In genomic region chr9:134293576-134294227, GRCh38 we compare ENCODE assay signal across 9 cellular contexts. TPM values are rescaled to one million over a fixed set of nuclear protein-coding genes. Genes with fewer than 3 reads are reported as not detected.
A peak's percentile ranks its signal among the peaks of the same experiment; 100 is the strongest.
DNase-seq lines count a peak whose midpoint lies in the region; ATAC-seq and TF ChIP-seq lines count a peak whose summit lies in the region.
"Had no signal": no experiment of that assay in that cellular context is flagged by ENCODE, and none has a peak within 500 bp of the region (broad histone marks: within the 10 kb centered on the region; RNA-seq: fewer than 3 reads in every experiment).

No MANE protein-coding gene starts in this region.

- no peaks in the 10 kb centered on the region for H3K36me3 ChIP-seq in esophagus muscularis mucosa

- peak overlapping the region; percentile 33 to 50 (median 36) for H3K4me3 ChIP-seq in esophagus muscularis mucosa

- peaks cover 11 to 18% (median 16%) of the 10 kb centered on the region in 4 donors for H3K4me1 ChIP-seq in esophagus muscularis mucosa

- H3K4me3 Mint-ChIP-seq in nephron = no peak overlapping the region
- no peak overlapping the region for H3K4me3 Mint-ChIP-seq in T-helper 17 cell

- H3K9me3 ChIP-seq in esophagus muscularis mucosa (no peaks in the 10 kb centered on the region), T-helper 17 cell (ENCODE audit: control insufficient read depth, low read length, poor library complexity, severe bottlenecking) (no peaks in the 10 kb centered on the region)

- H3K27ac Mint-ChIP-seq in nephron = peak overlapping the region in 2 of 3 experiments; percentile 73 to 85
- H3K27ac Mint-ChIP-seq in T-helper 17 cell = no peak overlapping the region

- H3K9me3 Mint-ChIP-seq in nephron = no peaks in the 10 kb centered on the region

- 44% methylated on average over 20 of the region's 27 CpGs for WGBS in esophagus muscularis mucosa

- peaks cover 0 to 11% (median 0%) of the 10 kb centered on the region in 4 donors for H3K27me3 ChIP-seq in esophagus muscularis mucosa

- no peak for TF ChIP-seq POLR2A in esophagus muscularis mucosa (IDR thresholded peaks at IDR 0.05; ENCODE audit: low read depth)

- peak overlapping the region; percentile 1 to 34 (median 21) for H3K27ac ChIP-seq in esophagus muscularis mucosa (replicated peaks in 1 of 4)
- H3K27ac ChIP-seq: VCaP had no signal

- ATAC-seq in T-helper 17 cell = no peak
- ATAC-seq in HG02759 (IDR thresholded peaks at IDR 0.05; ENCODE audit: unreplicated experiment) = no peak

- peaks cover 6% of the 10 kb centered on the region for H3K4me1 Mint-ChIP-seq in nephron
- no peaks in the 10 kb centered on the region for H3K4me1 Mint-ChIP-seq in T-helper 17 cell

- H3K27me3 Mint-ChIP-seq in nephron (ENCODE audit: low read depth) (peaks cover 42% of the 10 kb centered on the region), T-helper 17 cell (peaks cover 14% of the 10 kb centered on the region)

- DNase-seq in AG08395 (ENCODE audit: low spot score) (peak; percentile 76), NCI-H748 (lab: John Stamatoyannopoulos, UW; ENCODE audit: unreplicated experiment) (peak; percentile 67), esophagus muscularis mucosa (ENCODE audit: extremely low spot score) (no peak), T-helper 17 cell (no peak), GM19240 (ENCODE audit: insufficient read length, low spot score) (no peak)
- DNase-seq in activated effector memory CD4-positive, alpha-beta T cell treated with anti-CD3 and anti-CD28 coated beads, Interleukin-2, amount 50 U/mL, for 16 hours = no peak

- TF ChIP-seq EP300 in esophagus muscularis mucosa (IDR thresholded peaks at IDR 0.05) = no peak

- no peaks in the 10 kb centered on the region for H3K36me3 Mint-ChIP-seq in nephron (ENCODE audit: low read depth)
- H3K36me3 Mint-ChIP-seq in T-helper 17 cell (ENCODE audit: low read depth) = peaks cover 2% of the 10 kb centered on the region

- intact Hi-C loops in esophagus muscularis mucosa (cut with DNase I) = no loop called here

- TF ChIP-seq CTCF in esophagus muscularis mucosa (IDR thresholded peaks at IDR 0.05) (no peak), nephron (IDR thresholded peaks at IDR 0.05; ENCODE audit: unreplicated experiment in 3 of 3) (no peak)

RNA-seq across cellular contexts. Expression of gene RXRA, which starts 32.6 kb away (rescaled TPM):
- 10 to 100 TPM; 46.4 to 81.0 (median 63.7) TPM for total RNA-seq in esophagus muscularis mucosa
- total RNA-seq in T-helper 17 cell = 10 to 100 TPM in 1 of 2 donors, 1 to 10 TPM in 1; 7.5 to 10.6 TPM

Comparison
In these comparisons a context has a peak if more than half of its experiments do, and no peak if none do; other contexts are left out.
1. DNase-seq: peak in AG08395 (single experiment) and NCI-H748 (single experiment); none in esophagus muscularis mucosa (single experiment), T-helper 17 cell (0 of 3), activated effector memory CD4-positive, alpha-beta T cell treated with anti-CD3 and anti-CD28 coated beads, Interleukin-2, amount 50 U/mL, for 16 hours (single experiment) and GM19240 (single experiment).
2. RNA of gene RXRA, which starts 32.6 kb away (total RNA-seq): 46.4 to 81.0 TPM in esophagus muscularis mucosa; 7.5 to 10.6 TPM in T-helper 17 cell; every median in the first group is over 4 times any median in the second.